Comparison of ENCODE assay signal across 1 cellular context in genomic region chr6:159116343-159116742, GRCh38.
TF ChIP-seq lines count a peak whose summit lies in the region.

No MANE protein-coding gene starts in this region.

TF ChIP-seq in HepG2, 621 proteins besides CTCF, POLR2A, EP300 and RAD21 (continued from another document):
- TF ChIP-seq THYN1 (CRISPR knock-in tag; IDR thresholded peaks at IDR 0.05; ENCODE audit: borderline replicate concordance, low read depth) (no peak), CREBL2 (CRISPR knock-in tag; IDR thresholded peaks at IDR 0.05; ENCODE audit: borderline replicate concordance) (no peak), U2AF1 (optimal IDR thresholded peaks at IDR 0.05; ENCODE audit: low read depth, low read length) (no peak), PRDM15 (CRISPR knock-in tag; IDR thresholded peaks at IDR 0.05) (no peak), BRCA1 (CRISPR knock-in tag; IDR thresholded peaks at IDR 0.05) (no peak), NR2F6 (IDR thresholded peaks at IDR 0.05) (no peak), NR2F6 (CRISPR knock-in tag; IDR thresholded peaks at IDR 0.05) (no peak)
TF ChIP-seq in HepG2: peak in this region for 0.
